Comparison of ENCODE assay signal across 1 cellular context in genomic region chr3:119794971-119795612, GRCh38.
TF ChIP-seq lines count a peak whose summit lies in the region.

No MANE protein-coding gene starts in this region.

TF ChIP-seq in HepG2, 621 proteins besides CTCF, POLR2A, EP300 and RAD21 (continued from another document and continues in another):
- 0 out of 4 replicates have a peak, but pooled peaks of 1 of the 2 experiments have one; percentile 13 for TF ChIP-seq HMGXB4 (CRISPR knock-in tag; IDR thresholded peaks at IDR 0.05; ENCODE audit: borderline replicate concordance in 1 of 2, low read depth in 1 of 2)
- peak; percentile 97 for TF ChIP-seq ESRRA (CRISPR knock-in tag; IDR thresholded peaks at IDR 0.05; ENCODE audit: low read depth)
- TF ChIP-seq ZNF574 (CRISPR knock-in tag; IDR thresholded peaks at IDR 0.05) = peak; percentile 51; the same call in 1 of the 2 replicates
- TF ChIP-seq ZNF180 (CRISPR knock-in tag; IDR thresholded peaks at IDR 0.05; ENCODE audit: borderline replicate concordance, low read depth) = 0 out of 2 replicates have a peak, but pooled peaks have one; percentile 23
- no peak for TF ChIP-seq PRDM10 (CRISPR knock-in tag; IDR thresholded peaks at IDR 0.05; ENCODE audit: low read depth)
- TF ChIP-seq ZNF362 (CRISPR knock-in tag; IDR thresholded peaks at IDR 0.05; ENCODE audit: borderline replicate concordance) = no peak
- TF ChIP-seq POGZ (CRISPR knock-in tag; IDR thresholded peaks at IDR 0.05) = peak; percentile 74
- TF ChIP-seq SYNCRIP (IDR thresholded peaks at IDR 0.05; ENCODE audit: insufficient read depth, low read depth, low read length) = no peak
- TF ChIP-seq ATF1 (CRISPR knock-in tag; IDR thresholded peaks at IDR 0.05) = 0 out of 2 replicates have a peak, but pooled peaks have one; percentile 42
- TF ChIP-seq RARA (CRISPR knock-in tag; IDR thresholded peaks at IDR 0.05) = peak; percentile 93
- TF ChIP-seq HINFP (CRISPR knock-in tag; IDR thresholded peaks at IDR 0.05; ENCODE audit: low read depth) = 0 out of 2 replicates have a peak, but pooled peaks have one; percentile 50
- TF ChIP-seq ZNF263 (CRISPR knock-in tag; IDR thresholded peaks at IDR 0.05) = peak; percentile 94
- TF ChIP-seq KDM6A (CRISPR knock-in tag; IDR thresholded peaks at IDR 0.05; ENCODE audit: low read depth) = peak; percentile 94
- peak; percentile 34; the same call in 1 of the 2 replicates for TF ChIP-seq ZSCAN21 (CRISPR knock-in tag; IDR thresholded peaks at IDR 0.05; ENCODE audit: borderline replicate concordance)
- peak; percentile 73; the same call in 1 of the 2 replicates for TF ChIP-seq ZNF350 (CRISPR knock-in tag; IDR thresholded peaks at IDR 0.05; ENCODE audit: borderline replicate concordance, low read depth)
- TF ChIP-seq PATZ1 (CRISPR knock-in tag; IDR thresholded peaks at IDR 0.05) = peak; percentile 75
- TF ChIP-seq ELF1 (CRISPR knock-in tag; IDR thresholded peaks at IDR 0.05) = 0 out of 2 replicates have a peak, but pooled peaks have one; percentile 17
- peak; percentile 32; the same call in 1 of the 2 replicates for TF ChIP-seq ZNF768 (CRISPR knock-in tag; IDR thresholded peaks at IDR 0.05)
- TF ChIP-seq ZFP91 (CRISPR knock-in tag; IDR thresholded peaks at IDR 0.05; ENCODE audit: borderline replicate concordance) = peak; percentile 66; the same call in 1 of the 2 replicates
- TF ChIP-seq HOXD1 (CRISPR knock-in tag; IDR thresholded peaks at IDR 0.05) = 0 out of 2 replicates have a peak, but pooled peaks have one; percentile 64
- no peak for TF ChIP-seq MBD4 (IDR thresholded peaks at IDR 0.05; ENCODE audit: borderline replicate concordance, low read length)
- no peak for TF ChIP-seq GABPB1 (CRISPR knock-in tag; IDR thresholded peaks at IDR 0.05)
- 0 out of 2 replicates have a peak, but pooled peaks have one; percentile 30 for TF ChIP-seq MXD4 (CRISPR knock-in tag; IDR thresholded peaks at IDR 0.05)
- no peak for TF ChIP-seq ZNF598 (CRISPR knock-in tag; IDR thresholded peaks at IDR 0.05; ENCODE audit: borderline replicate concordance)
- no peak for TF ChIP-seq PRDM4 (CRISPR knock-in tag; IDR thresholded peaks at IDR 0.05; ENCODE audit: borderline replicate concordance)
- peak; percentile 41; the same call in 1 of the 2 replicates for TF ChIP-seq ZNF687 (CRISPR knock-in tag; IDR thresholded peaks at IDR 0.05)
- TF ChIP-seq HES4 (CRISPR knock-in tag; IDR thresholded peaks at IDR 0.05; ENCODE audit: borderline replicate concordance) = no peak
- no peak for TF ChIP-seq ZNF143 (CRISPR knock-in tag; IDR thresholded peaks at IDR 0.05)
- peak; percentile 87 for TF ChIP-seq SALL1 (CRISPR knock-in tag; IDR thresholded peaks at IDR 0.05)
- TF ChIP-seq MLX (CRISPR knock-in tag; IDR thresholded peaks at IDR 0.05) = peak; percentile 73
- TF ChIP-seq HDAC2 (CRISPR knock-in tag; IDR thresholded peaks at IDR 0.05) = peak; percentile 91
